Comparison of ENCODE assay signal across 12 cellular contexts in the genomic region with DNA sequence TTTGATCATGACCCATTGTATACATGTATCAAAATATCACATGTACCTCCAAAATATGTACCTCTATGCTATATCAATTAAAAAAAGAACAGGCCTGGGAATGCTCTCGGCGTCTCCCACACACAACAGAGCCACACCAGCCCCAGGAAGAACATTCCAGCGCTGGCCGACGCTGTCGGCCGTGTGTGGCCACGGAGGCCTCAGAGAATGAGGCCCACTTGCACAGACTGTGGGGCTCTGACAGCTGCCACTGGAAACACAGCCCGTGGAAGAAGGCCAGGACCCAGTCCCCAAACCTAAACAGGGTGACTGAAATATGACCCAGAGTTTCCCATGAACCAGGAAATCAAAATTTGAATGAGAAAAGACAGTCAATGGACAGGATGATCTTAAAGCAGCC.
DNase-seq lines count a peak whose midpoint lies in the region; ATAC-seq and TF ChIP-seq lines count a peak whose summit lies in the region.
"Had no signal": no experiment of that assay in that cellular context is flagged by ENCODE, and none has a peak within 500 bp of the region (broad histone marks: within the 10 kb centered on the region; RNA-seq: fewer than 3 reads in every experiment).

No MANE protein-coding gene starts in this region.

- H3K27ac ChIP-seq in A673 (ENCODE audit: low read depth, low read length, poor library complexity, severe bottlenecking) (no peak overlapping the region), GM23338 (ENCODE audit: low read depth) (no peak overlapping the region), trophoblast cell (ENCODE audit: low read depth, low read length) (no peak overlapping the region)
- H3K27ac ChIP-seq: HL-60 had no signal

- H3K36me3 ChIP-seq in A673 (ENCODE audit: insufficient read depth, low read length, poor library complexity, severe bottlenecking) (no peaks in the 10 kb centered on the region), GM23338 (ENCODE audit: insufficient read depth) (no peaks in the 10 kb centered on the region), trophoblast cell (ENCODE audit: control insufficient read depth in 1 of 2, insufficient read depth in 2 of 2, low read length in 2 of 2) (peaks cover 0 to 3% of the 10 kb centered on the region in 2 experiments)

- H4K8ac ChIP-seq in trophoblast cell (ENCODE audit: low read depth, low read length) = no peak overlapping the region

- CTCF ChIA-PET in A673 (lab: Charles Lee) = no interaction called here

- H2AFZ ChIP-seq in GM23338 (no peak overlapping the region), trophoblast cell (ENCODE audit: insufficient read depth, low read length, poor library complexity) (no peak overlapping the region)

- POLR2A ChIA-PET in A673 (lab: Charles Lee; ENCODE audit: low non-redundant PET) = no interaction called here

- no peak overlapping the region for H3K9ac ChIP-seq in trophoblast cell (ENCODE audit: low read length)

- no peaks in the 10 kb centered on the region for H3F3A ChIP-seq in GM23338 (replicated peaks; ENCODE audit: low read depth)

- H3K18ac ChIP-seq in trophoblast cell (ENCODE audit: low read length) = peak overlapping the region; percentile 61

- no peaks in the 10 kb centered on the region for H3K9me2 ChIP-seq in GM23338 (ENCODE audit: insufficient read depth)

- no peak for TF ChIP-seq CTCF in A673 (conservative IDR thresholded peaks at IDR 0.05; ENCODE audit: low read depth, low read length)
- no peak for TF ChIP-seq CTCF in GM23338 (conservative IDR thresholded peaks at IDR 0.05; ENCODE audit: low read depth in 2 of 2)
- no peak for TF ChIP-seq CTCF in glutamatergic neuron (IDR thresholded peaks at IDR 0.05; ENCODE audit: partially characterized antibody, unreplicated experiment)

- no TSS peak for BruUV-seq in A673 (replicated peaks; lab: Mats Ljungman, UMichigan)

- H3K79me2 ChIP-seq in GM23338 (replicated peaks; ENCODE audit: insufficient read depth) = peaks cover 11% of the 10 kb centered on the region; the same call in 1 of the 2 replicates
- peaks cover 4% of the 10 kb centered on the region for H3K79me2 ChIP-seq in trophoblast cell (ENCODE audit: control insufficient read depth, insufficient read depth, low read length, poor library complexity)

- H3K9me3 Mint-ChIP-seq in GM23338 = no peaks in the 10 kb centered on the region; the same call in 2 of the 3 replicates
- peaks cover 12% of the 10 kb centered on the region for H3K9me3 Mint-ChIP-seq in glutamatergic neuron (ENCODE audit: unreplicated experiment)

- no peak overlapping the region for H3K4ac ChIP-seq in trophoblast cell (ENCODE audit: low read depth, low read length)

- no peak overlapping the region for H3K4me3 Mint-ChIP-seq in GM23338
- H3K4me3 Mint-ChIP-seq in glutamatergic neuron (ENCODE audit: unreplicated experiment) = peak overlapping the region; percentile 66
- H3K4me3 Mint-ChIP-seq: CD4-positive, CD25-positive, alpha-beta regulatory T cell had no signal

- peak; percentile 16 for DNase-seq in A673 (ENCODE audit: low spot score)
- no peak for DNase-seq in GM23338 (ENCODE audit: low spot score)
- DNase-seq in glutamatergic neuron = no peak
- no peak for DNase-seq in trophoblast cell
- no peak for DNase-seq in cerebellar cortex (ENCODE audit: low spot score)
- no peak for DNase-seq in HuH-7 (ENCODE audit: low spot score)
- no peak for DNase-seq in stimulated activated CD4-positive, alpha-beta T cell treated with anti-CD3 and anti-CD28 coated beads, Interleukin-2, amount 100 ng/mL, for 48 hours
- DNase-seq: Calu3; CD4-positive, CD25-positive, alpha-beta regulatory T cell; DMS 273 treated with DMSO at 0.1 percent for 48 hours; HCEC 1CT had no signal

- H3K4me2 ChIP-seq in GM23338 = peak overlapping the region; percentile 53
- no peak overlapping the region for H3K4me2 ChIP-seq in trophoblast cell (ENCODE audit: low read length)

- H4K12ac ChIP-seq in trophoblast cell (ENCODE audit: low read depth, low read length) = no peak overlapping the region

- H3K27me3 Mint-ChIP-seq in GM23338 (ENCODE audit: insufficient read depth, low read depth, poor library complexity) (peaks cover 5% of the 10 kb centered on the region), glutamatergic neuron (ENCODE audit: unreplicated experiment) (peaks cover 8% of the 10 kb centered on the region)
- H3K27me3 Mint-ChIP-seq: CD4-positive, CD25-positive, alpha-beta regulatory T cell had no signal

- H2BK120ac ChIP-seq in trophoblast cell (ENCODE audit: insufficient read depth, low read length, poor library complexity) = peak overlapping the region; percentile 44

- H3K14ac ChIP-seq in trophoblast cell (ENCODE audit: low read length) = no peak overlapping the region

- H3K9me3 ChIP-seq in A673 (ENCODE audit: low read depth, low read length, poor library complexity, severe bottlenecking) (no peaks in the 10 kb centered on the region), trophoblast cell (ENCODE audit: insufficient read depth, low read depth, low read length) (peaks cover 5% of the 10 kb centered on the region)

- H3K4me3 ChIP-seq in A673 (ENCODE audit: low read depth, low read length, poor library complexity, severe bottlenecking) = no peak overlapping the region
- no peak overlapping the region for H3K4me3 ChIP-seq in GM23338
- H3K4me3 ChIP-seq in trophoblast cell (ENCODE audit: low read depth, low read length) = no peak overlapping the region

- no peak overlapping the region for H3K23ac ChIP-seq in trophoblast cell (ENCODE audit: low read length)

- WGBS in trophoblast cell (ENCODE audit: extremely low coverage, insufficient coverage, insufficient read length) = no CpG with 5 or more reads among the region's 9 CpGs

- H3K4me1 Mint-ChIP-seq in GM23338 (peaks cover 29% of the 10 kb centered on the region), glutamatergic neuron (ENCODE audit: low read depth, unreplicated experiment) (peaks cover 34% of the 10 kb centered on the region)

- H2BK12ac ChIP-seq in trophoblast cell (ENCODE audit: low read length) = peak overlapping the region; percentile 33

- H3K27me3 ChIP-seq in A673 (replicated peaks; ENCODE audit: insufficient read depth, low read depth, low read length, poor library complexity) (no peaks in the 10 kb centered on the region), GM23338 (ENCODE audit: insufficient read depth) (no peaks in the 10 kb centered on the region), trophoblast cell (ENCODE audit: insufficient read depth, low read length) (no peaks in the 10 kb centered on the region)

- peaks cover 4% of the 10 kb centered on the region; the same call in 1 of the 2 replicates for H4K20me1 ChIP-seq in GM23338 (replicated peaks; ENCODE audit: insufficient read depth)

- H3K4me1 ChIP-seq in A673 (ENCODE audit: insufficient read depth, low read length, poor library complexity, severe bottlenecking) = peaks cover 18% of the 10 kb centered on the region
- H3K4me1 ChIP-seq in GM23338 (ENCODE audit: insufficient read depth) = peaks cover 10% of the 10 kb centered on the region; the same call in 1 of the 2 replicates
- peaks cover 8 to 9% of the 10 kb centered on the region in 2 experiments for H3K4me1 ChIP-seq in trophoblast cell (ENCODE audit: control insufficient read depth in 1 of 2, insufficient read depth in 2 of 2, low read length in 2 of 2)

- no peak for ATAC-seq in GM23338

- H3K79me1 ChIP-seq in trophoblast cell (ENCODE audit: low read length) = peaks cover 6% of the 10 kb centered on the region

- intact Hi-C loops in A673 (cut with micrococcal nuclease; ENCODE audit: unreplicated experiment) = no loop called here

- H4K91ac ChIP-seq in trophoblast cell (ENCODE audit: low read depth, low read length) = no peak overlapping the region

- H3K36me3 Mint-ChIP-seq in GM23338 (ENCODE audit: low read depth) = no peaks in the 10 kb centered on the region; the same call in 2 of the 3 replicates
- peaks cover 9% of the 10 kb centered on the region for H3K36me3 Mint-ChIP-seq in glutamatergic neuron (ENCODE audit: unreplicated experiment)

- no peak overlapping the region; the same call in 1 of the 2 replicates for H3K27ac Mint-ChIP-seq in GM23338
- H3K27ac Mint-ChIP-seq in glutamatergic neuron (ENCODE audit: unreplicated experiment) = peak overlapping the region; percentile 85

- H2BK5ac ChIP-seq in trophoblast cell (ENCODE audit: low read depth, low read length, poor library complexity) = no peak overlapping the region

- H2AK5ac ChIP-seq in trophoblast cell (ENCODE audit: low read length) = peak overlapping the region; percentile 36

TF ChIP-seq in GM23338, 12 proteins besides CTCF, POLR2A, EP300 and RAD21 (continues in another document):
- TF ChIP-seq POLR2AphosphoS5 (IDR thresholded peaks at IDR 0.05; ENCODE audit: low read depth) (no peak), ZNF114 (CRISPR knock-in tag; IDR thresholded peaks at IDR 0.05) (no peak)
